Comparison of ENCODE assay signal across 1 cellular context in genomic region chr6:54111341-54111740, GRCh38.
TF ChIP-seq lines count a peak whose summit lies in the region.

MLIP (plus strand) TSS chr6:54111443; CDS start chr6:54111480, 37 bp downstream.

TF ChIP-seq in HepG2, 621 proteins besides CTCF, POLR2A, EP300 and RAD21:
- TF ChIP-seq ZBTB25 (CRISPR knock-in tag; IDR thresholded peaks at IDR 0.05) (no peak), SRF (IDR thresholded peaks at IDR 0.05; ENCODE audit: low read depth, low read length) (no peak), NFYC (CRISPR knock-in tag; IDR thresholded peaks at IDR 0.05) (no peak), ZFP1 (CRISPR knock-in tag; IDR thresholded peaks at IDR 0.05) (no peak), CENPX (CRISPR knock-in tag; IDR thresholded peaks at IDR 0.05) (no peak), MNT (IDR thresholded peaks at IDR 0.05) (no peak), ZSCAN31 (CRISPR knock-in tag; IDR thresholded peaks at IDR 0.05; ENCODE audit: low read depth) (no peak), ZMYM4 (CRISPR knock-in tag; IDR thresholded peaks at IDR 0.05) (no peak), FOXA3 (CRISPR knock-in tag; IDR thresholded peaks at IDR 0.05) (no peak), MAFK (conservative IDR thresholded peaks at IDR 0.05 in 1 of 2, IDR thresholded peaks at IDR 0.05 in 1 of 2; ENCODE audit: low read length in 2 of 2) (no peak)
